Comparison of ENCODE assay signal across 22 cellular contexts in the genomic region with DNA sequence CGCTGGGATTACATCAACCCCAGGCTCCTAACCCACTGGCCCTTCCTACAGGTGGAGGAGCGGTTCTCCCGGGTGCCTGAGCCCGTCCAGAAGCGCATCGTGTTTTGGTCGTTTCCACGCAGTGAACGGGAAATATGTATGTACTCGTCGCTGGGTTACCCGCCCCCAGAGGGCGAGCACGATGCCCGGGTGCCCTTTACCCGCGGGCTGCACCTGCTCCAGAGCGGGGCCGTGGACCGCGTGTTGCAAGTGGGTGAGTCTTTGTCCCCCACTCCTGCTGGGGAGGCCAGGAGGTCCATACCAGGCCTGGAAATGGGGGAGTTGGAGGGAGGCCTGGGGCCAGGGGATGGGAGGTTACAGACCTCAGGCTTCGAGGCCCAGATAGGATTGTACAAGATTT.
"Had no signal": no experiment of that assay in that cellular context is flagged by ENCODE, and none has a peak within 500 bp of the region (broad histone marks: within the 10 kb centered on the region; RNA-seq: fewer than 3 reads in every experiment).

No MANE protein-coding gene starts in this region.

- H3K9me3 ChIP-seq: left ventricle myocardium inferior, mucosa of descending colon, right atrium auricular region, suprapubic skin, thoracic aorta, tibial artery, uterus had no signal

- H3K36me3 ChIP-seq: suprapubic skin, thoracic aorta, uterus had no signal

- H3K9ac ChIP-seq: parathyroid adenoma had no signal

- H3K79me2 ChIP-seq: parathyroid adenoma had no signal

- H3K4me3 ChIP-seq: left ventricle myocardium inferior, lung, mucosa of descending colon, right atrium auricular region, skin epidermis, suprapubic skin, thoracic aorta, tibial artery, uterus had no signal

- ATAC-seq: mucosa of descending colon; naive thymus-derived CD4-positive, alpha-beta T cell; natural killer cell treated with Interleukin-12 subunit alpha and Interleukin-12 subunit beta and Interleukin-15 and Interleukin-18, amount 100 ng/mL, for 72 hours; sciatic nerve; stimulated activated effector memory CD8-positive, alpha-beta T cell treated with anti-CD3 and anti-CD28 coated beads, Interleukin-12 subunit alpha, Interleukin-12 subunit beta, amount 100 ng/mL, for 72 hours had no signal

- FAIRE-seq: islet of Langerhans, kidney had no signal

- H3K27me3 ChIP-seq: right atrium auricular region, suprapubic skin, tibial artery, uterus had no signal

- H3K27ac ChIP-seq: left ventricle myocardium inferior, parathyroid adenoma, right atrium auricular region, skin epidermis, suprapubic skin, thoracic aorta, tibial artery, uterus had no signal

- DNase-seq: hippocampal formation; immature natural killer cell; kidney; left ventricle myocardium inferior; midbrain; mucosa of descending colon; naive thymus-derived CD4-positive, alpha-beta T cell; nucleus accumbens; stimulated activated CD4-positive, alpha-beta T cell treated with anti-CD3 and anti-CD28 coated beads, Interleukin-4, amount 100 ng/mL, for 24 hours; stimulated activated naive CD4-positive, alpha-beta T cell; tibial artery; uterus had no signal

- H2AFZ ChIP-seq: parathyroid adenoma had no signal
